ENCODE assay signal across 3 cellular contexts in genomic region chr2:17643031-17643615, GRCh38.
TF ChIP-seq lines count a peak whose summit lies in the region.

No MANE protein-coding gene starts in this region.

TF ChIP-seq in A549, 52 proteins besides CTCF, POLR2A, EP300 and RAD21 (continued from another document and continues in another):
- TF ChIP-seq RCOR1 (IDR thresholded peaks at IDR 0.05; ENCODE audit: low read depth, low read length), result no peak
- TF ChIP-seq ELK1 (IDR thresholded peaks at IDR 0.05; ENCODE audit: low read depth, low read length), result no peak
- TF ChIP-seq, protein P1, sequence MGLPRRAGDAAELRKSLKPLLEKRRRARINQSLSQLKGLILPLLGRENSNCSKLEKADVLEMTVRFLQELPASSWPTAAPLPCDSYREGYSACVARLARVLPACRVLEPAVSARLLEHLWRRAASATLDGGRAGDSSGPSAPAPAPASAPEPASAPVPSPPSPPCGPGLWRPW (IDR thresholded peaks at IDR 0.05), result no peak
- no peak for TF ChIP-seq SMC3 (IDR thresholded peaks at IDR 0.05)
- peak; percentile 26 for TF ChIP-seq MAFK (IDR thresholded peaks at IDR 0.05; ENCODE audit: partially characterized antibody)
- TF ChIP-seq TP53 (CRISPR knock-in tag; IDR thresholded peaks at IDR 0.05), result no peak
- no peak for TF ChIP-seq FOXS1 (CRISPR knock-in tag; IDR thresholded peaks at IDR 0.05)
- no peak for TF ChIP-seq NR3C1 (IDR thresholded peaks at IDR 0.05)
- no peak for TF ChIP-seq REST (IDR thresholded peaks at IDR 0.05)
- peak; percentile 90 for TF ChIP-seq FOSL2 (IDR thresholded peaks at IDR 0.05)
- TF ChIP-seq FOSL2 (CRISPR knock-in tag; IDR thresholded peaks at IDR 0.05), result peak; percentile 88
- no peak for TF ChIP-seq CEBPB (IDR thresholded peaks at IDR 0.05)
- TF ChIP-seq POLR2AphosphoS2 (conservative IDR thresholded peaks at IDR 0.05; ENCODE audit: low read length), result no peak
- peak; percentile 64; the same call in 1 of the 2 replicates for TF ChIP-seq E2F6 (IDR thresholded peaks at IDR 0.05; ENCODE audit: borderline replicate concordance, low read depth)
- no peak for TF ChIP-seq HOXA7 (CRISPR knock-in tag; IDR thresholded peaks at IDR 0.05)
- TF ChIP-seq PHF8 (IDR thresholded peaks at IDR 0.05; ENCODE audit: borderline replicate concordance, low read depth), result no peak
- peak; percentile 83 for TF ChIP-seq JUNB (IDR thresholded peaks at IDR 0.05)
- TF ChIP-seq RNF2 (IDR thresholded peaks at IDR 0.05; ENCODE audit: borderline replicate concordance, low read depth), result no peak
- 0 out of 5 replicates have a peak, but pooled peaks of 1 of the 2 experiments have one; percentile 33 for TF ChIP-seq JUN (IDR thresholded peaks at IDR 0.05)
- no peak for TF ChIP-seq BHLHE40 (IDR thresholded peaks at IDR 0.05; ENCODE audit: low read depth, low read length)

TF ChIP-seq in HEK293, 187 proteins besides CTCF, POLR2A, EP300 and RAD21 (continued from another document):
- peak; percentile 62; the same call in 1 of the 2 replicates for TF ChIP-seq ZNF449 (tag by site-specific recombination; IDR thresholded peaks at IDR 0.05)
- TF ChIP-seq KLF17 (tag by site-specific recombination; IDR thresholded peaks at IDR 0.05), result no peak
- TF ChIP-seq SP7 (tag by site-specific recombination; IDR thresholded peaks at IDR 0.05), result 0 out of 2 replicates have a peak, but pooled peaks have one; percentile 20
- no peak for TF ChIP-seq ZNF433 (tag by site-specific recombination; IDR thresholded peaks at IDR 0.05; ENCODE audit: low read depth)
- TF ChIP-seq ZNF610 (tag by site-specific recombination; IDR thresholded peaks at IDR 0.05; ENCODE audit: borderline replicate concordance), result no peak
- no peak for TF ChIP-seq BCL11B (tag by site-specific recombination; IDR thresholded peaks at IDR 0.05; ENCODE audit: low read depth)
- no peak for TF ChIP-seq KLF1 (tag by site-specific recombination; IDR thresholded peaks at IDR 0.05)
- no peak for TF ChIP-seq ZNF830 (tag by site-specific recombination; IDR thresholded peaks at IDR 0.05; ENCODE audit: low read depth)
- no peak for TF ChIP-seq ZNF677 (tag by site-specific recombination; IDR thresholded peaks at IDR 0.05)
- TF ChIP-seq ZFP69B (tag by site-specific recombination; IDR thresholded peaks at IDR 0.05), result no peak
- no peak for TF ChIP-seq ZNF132 (tag by site-specific recombination; IDR thresholded peaks at IDR 0.05; ENCODE audit: borderline replicate concordance)
- TF ChIP-seq, protein P2, sequence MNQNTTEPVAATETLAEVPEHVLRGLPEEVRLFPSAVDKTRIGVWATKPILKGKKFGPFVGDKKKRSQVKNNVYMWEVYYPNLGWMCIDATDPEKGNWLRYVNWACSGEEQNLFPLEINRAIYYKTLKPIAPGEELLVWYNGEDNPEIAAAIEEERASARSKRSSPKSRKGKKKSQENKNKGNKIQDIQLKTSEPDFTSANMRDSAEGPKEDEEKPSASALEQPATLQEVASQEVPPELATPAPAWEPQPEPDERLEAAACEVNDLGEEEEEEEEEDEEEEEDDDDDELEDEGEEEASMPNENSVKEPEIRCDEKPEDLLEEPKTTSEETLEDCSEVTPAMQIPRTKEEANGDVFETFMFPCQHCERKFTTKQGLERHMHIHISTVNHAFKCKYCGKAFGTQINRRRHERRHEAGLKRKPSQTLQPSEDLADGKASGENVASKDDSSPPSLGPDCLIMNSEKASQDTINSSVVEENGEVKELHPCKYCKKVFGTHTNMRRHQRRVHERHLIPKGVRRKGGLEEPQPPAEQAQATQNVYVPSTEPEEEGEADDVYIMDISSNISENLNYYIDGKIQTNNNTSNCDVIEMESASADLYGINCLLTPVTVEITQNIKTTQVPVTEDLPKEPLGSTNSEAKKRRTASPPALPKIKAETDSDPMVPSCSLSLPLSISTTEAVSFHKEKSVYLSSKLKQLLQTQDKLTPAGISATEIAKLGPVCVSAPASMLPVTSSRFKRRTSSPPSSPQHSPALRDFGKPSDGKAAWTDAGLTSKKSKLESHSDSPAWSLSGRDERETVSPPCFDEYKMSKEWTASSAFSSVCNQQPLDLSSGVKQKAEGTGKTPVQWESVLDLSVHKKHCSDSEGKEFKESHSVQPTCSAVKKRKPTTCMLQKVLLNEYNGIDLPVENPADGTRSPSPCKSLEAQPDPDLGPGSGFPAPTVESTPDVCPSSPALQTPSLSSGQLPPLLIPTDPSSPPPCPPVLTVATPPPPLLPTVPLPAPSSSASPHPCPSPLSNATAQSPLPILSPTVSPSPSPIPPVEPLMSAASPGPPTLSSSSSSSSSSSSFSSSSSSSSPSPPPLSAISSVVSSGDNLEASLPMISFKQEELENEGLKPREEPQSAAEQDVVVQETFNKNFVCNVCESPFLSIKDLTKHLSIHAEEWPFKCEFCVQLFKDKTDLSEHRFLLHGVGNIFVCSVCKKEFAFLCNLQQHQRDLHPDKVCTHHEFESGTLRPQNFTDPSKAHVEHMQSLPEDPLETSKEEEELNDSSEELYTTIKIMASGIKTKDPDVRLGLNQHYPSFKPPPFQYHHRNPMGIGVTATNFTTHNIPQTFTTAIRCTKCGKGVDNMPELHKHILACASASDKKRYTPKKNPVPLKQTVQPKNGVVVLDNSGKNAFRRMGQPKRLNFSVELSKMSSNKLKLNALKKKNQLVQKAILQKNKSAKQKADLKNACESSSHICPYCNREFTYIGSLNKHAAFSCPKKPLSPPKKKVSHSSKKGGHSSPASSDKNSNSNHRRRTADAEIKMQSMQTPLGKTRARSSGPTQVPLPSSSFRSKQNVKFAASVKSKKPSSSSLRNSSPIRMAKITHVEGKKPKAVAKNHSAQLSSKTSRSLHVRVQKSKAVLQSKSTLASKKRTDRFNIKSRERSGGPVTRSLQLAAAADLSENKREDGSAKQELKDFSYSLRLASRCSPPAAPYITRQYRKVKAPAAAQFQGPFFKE (tag by site-specific recombination; IDR thresholded peaks at IDR 0.05; ENCODE audit: borderline replicate concordance), result no peak
- peak; percentile 64 for TF ChIP-seq PRDM1 (tag by site-specific recombination; IDR thresholded peaks at IDR 0.05)
- peak; percentile 40; the same call in 1 of the 2 replicates for TF ChIP-seq ZFP37 (tag by site-specific recombination; IDR thresholded peaks at IDR 0.05)
- TF ChIP-seq ZNF140 (tag by site-specific recombination; IDR thresholded peaks at IDR 0.05), result no peak
- TF ChIP-seq ZNF274 (IDR thresholded peaks at IDR 0.05; ENCODE audit: low read length), result no peak
- no peak for TF ChIP-seq ZNF274 (tag by site-specific recombination; IDR thresholded peaks at IDR 0.05; ENCODE audit: borderline replicate concordance)
- 0 out of 2 replicates have a peak, but pooled peaks have one; percentile 15 for TF ChIP-seq ZNF366 (tag by site-specific recombination; conservative IDR thresholded peaks at IDR 0.05)
- no peak for TF ChIP-seq ZXDB (tag by site-specific recombination; IDR thresholded peaks at IDR 0.05)
- no peak for TF ChIP-seq REPIN1 (tag by site-specific recombination; IDR thresholded peaks at IDR 0.05; ENCODE audit: low read depth)

TF ChIP-seq in WTC11, 78 proteins besides CTCF, POLR2A, EP300 and RAD21 (continued from another document):
- TF ChIP-seq, protein P3, sequence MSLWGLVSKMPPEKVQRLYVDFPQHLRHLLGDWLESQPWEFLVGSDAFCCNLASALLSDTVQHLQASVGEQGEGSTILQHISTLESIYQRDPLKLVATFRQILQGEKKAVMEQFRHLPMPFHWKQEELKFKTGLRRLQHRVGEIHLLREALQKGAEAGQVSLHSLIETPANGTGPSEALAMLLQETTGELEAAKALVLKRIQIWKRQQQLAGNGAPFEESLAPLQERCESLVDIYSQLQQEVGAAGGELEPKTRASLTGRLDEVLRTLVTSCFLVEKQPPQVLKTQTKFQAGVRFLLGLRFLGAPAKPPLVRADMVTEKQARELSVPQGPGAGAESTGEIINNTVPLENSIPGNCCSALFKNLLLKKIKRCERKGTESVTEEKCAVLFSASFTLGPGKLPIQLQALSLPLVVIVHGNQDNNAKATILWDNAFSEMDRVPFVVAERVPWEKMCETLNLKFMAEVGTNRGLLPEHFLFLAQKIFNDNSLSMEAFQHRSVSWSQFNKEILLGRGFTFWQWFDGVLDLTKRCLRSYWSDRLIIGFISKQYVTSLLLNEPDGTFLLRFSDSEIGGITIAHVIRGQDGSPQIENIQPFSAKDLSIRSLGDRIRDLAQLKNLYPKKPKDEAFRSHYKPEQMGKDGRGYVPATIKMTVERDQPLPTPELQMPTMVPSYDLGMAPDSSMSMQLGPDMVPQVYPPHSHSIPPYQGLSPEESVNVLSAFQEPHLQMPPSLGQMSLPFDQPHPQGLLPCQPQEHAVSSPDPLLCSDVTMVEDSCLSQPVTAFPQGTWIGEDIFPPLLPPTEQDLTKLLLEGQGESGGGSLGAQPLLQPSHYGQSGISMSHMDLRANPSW (CRISPR knock-in tag; conservative IDR thresholded peaks at IDR 0.05; ENCODE audit: low read depth), result no peak
